8 cellular contexts compared by ENCODE assay signal in genomic region chr14:58166005-58166983, GRCh38. TPM values are rescaled to one million over a fixed set of nuclear protein-coding genes. Genes with fewer than 3 reads are reported as not detected.
DNase-seq lines count a peak whose midpoint lies in the region; ATAC-seq and TF ChIP-seq lines count a peak whose summit lies in the region.

No MANE protein-coding gene starts in this region.

- H3K4me3 ChIP-seq in lung, result no peak overlapping the region

- peak; percentile 70 for ATAC-seq in lung (ENCODE audit: insufficient read depth, low FRiP score)
- ATAC-seq in GM19324 (IDR thresholded peaks at IDR 0.05; ENCODE audit: low FRiP score, unreplicated experiment), result no peak

- DNase-seq in ELR (ENCODE audit: low read depth) (peak; percentile 88), HK-2 (ENCODE audit: unreplicated experiment) (peak; percentile 81), NCI-H748 (lab: John Stamatoyannopoulos, UW; ENCODE audit: unreplicated experiment) (peak; percentile 77), dermis microvascular lymphatic vessel endothelial cell (ENCODE audit: low read depth in 2 of 2) (peak; percentile 9 to 67), lung (ENCODE audit: low spot score) (peak; percentile 85)
- DNase-seq in activated CD4-positive, alpha-beta T cell treated with anti-CD3 and anti-CD28 coated beads, Interleukin-2, amount 50 U/mL, for 4 hours, result peak; percentile 73 to 75
- DNase-seq in stimulated activated CD8-positive, alpha-beta memory T cell treated with anti-CD3 and anti-CD28 coated beads, Interleukin-12 subunit alpha, Interleukin-12 subunit beta, amount 100 ng/mL, for 4 hours (ENCODE audit: low read depth), result peak; percentile 41

- H3K4me1 ChIP-seq in lung (ENCODE audit: control insufficient read depth in 2 of 2, insufficient read depth in 2 of 2, low read length in 2 of 2), result no peaks in the 10 kb centered on the region

- no peak overlapping the region for H3K27ac ChIP-seq in lung (ENCODE audit: low read depth in 1 of 2, low read length in 1 of 2)

- H3K36me3 ChIP-seq in lung (ENCODE audit: control insufficient read depth in 2 of 2, insufficient read depth in 2 of 2, low read length in 2 of 2), result no peaks in the 10 kb centered on the region

- H3K9me3 ChIP-seq in lung (ENCODE audit: control insufficient read depth in 2 of 2, insufficient read depth in 1 of 2, low read length in 1 of 2), result peaks cover 0 to 1% of the 10 kb centered on the region in 2 donors

- 38 to 40% methylated on average over 10 of the region's 10 CpGs for WGBS in lung, 2 donors

- TF ChIP-seq CTCF in lung (IDR thresholded peaks at IDR 0.05; ENCODE audit: control extremely low read depth, extremely low read depth), result peak; percentile 66

- no peaks in the 10 kb centered on the region for H3K27me3 ChIP-seq in lung (ENCODE audit: control insufficient read depth, insufficient read depth)

RNA-seq across cellular contexts. Expression of gene ARMH4, which starts 14.3 kb away (rescaled TPM):
- 1.4 and 1.5 TPM in 2 replicates for total RNA-seq in dermis microvascular lymphatic vessel endothelial cell
- 10 to 100 TPM in 1 of 2 donors, 1 to 10 TPM in 1; 1.8 to 14.2 TPM for total RNA-seq in lung
- polyA plus RNA-seq in lung, result under 1 TPM; 0.40 to 0.47 TPM

RNA-seq across cellular contexts. Expression of gene ACTR10, which starts 33.7 kb away (rescaled TPM):
- total RNA-seq in dermis microvascular lymphatic vessel endothelial cell, result 24.9 and 27.7 TPM in 2 replicates
- 10 to 100 TPM; 56.7 to 83.6 TPM for total RNA-seq in lung
- 10 to 100 TPM; 53.8 to 77.9 TPM for polyA plus RNA-seq in lung

Comparison
In these comparisons a context has a peak if more than half of its experiments do, and no peak if none do; other contexts are left out.
1. DNase-seq: peak in every context shown above with its lines; median percentile 88 in ELR; 85 in lung; 81 in HK-2; 77 in NCI-H748; 74 in activated CD4-positive, alpha-beta T cell treated with anti-CD3 and anti-CD28 coated beads, Interleukin-2, amount 50 U/mL, for 4 hours; 41 in stimulated activated CD8-positive, alpha-beta memory T cell treated with anti-CD3 and anti-CD28 coated beads, Interleukin-12 subunit alpha, Interleukin-12 subunit beta, amount 100 ng/mL, for 4 hours; 38 in dermis microvascular lymphatic vessel endothelial cell.